ENCODE assay signal across 12 cellular contexts in genomic region chr9:35069020-35069419, GRCh38. TPM values are rescaled to one million over a fixed set of nuclear protein-coding genes. Genes with fewer than 3 reads are reported as not detected.
DNase-seq lines count a peak whose midpoint lies in the region; ATAC-seq and TF ChIP-seq lines count a peak whose summit lies in the region.
"Had no signal": no experiment of that assay in that cellular context is flagged by ENCODE, and none has a peak within 500 bp of the region (broad histone marks: within the 10 kb centered on the region; RNA-seq: fewer than 3 reads in every experiment).

No MANE protein-coding gene starts in this region.

- no peaks in the 10 kb centered on the region for H3K9me3 ChIP-seq in skeletal muscle satellite cell (replicated peaks; ENCODE audit: low read length)

- no peak for DNase-seq in activated T-cell treated with anti-CD3 and anti-CD28 coated beads, Interleukin-2, amount 50 U/mL, for 4 hours
- no peak for DNase-seq in activated T-cell treated with anti-CD3 and anti-CD28 coated beads, Interleukin-2, amount 50 U/mL, for 48 hours
- no peak for DNase-seq in WTC11 (ENCODE audit: low spot score)
- no peak for DNase-seq in glutamatergic neuron
- no peak for DNase-seq in NCI-H1105 (lab: John Stamatoyannopoulos, UW)
- DNase-seq in hepatic stellate cell (ENCODE audit: low spot score) = no peak
- DNase-seq in H4 (ENCODE audit: low spot score) = no peak
- DNase-seq: hippocampal formation, NCI-H2029, small intestine had no signal

- H3K4me1 Mint-ChIP-seq in activated T-cell treated with anti-CD3 and anti-CD28 coated beads, Interleukin-2, amount 50 U/mL, for 4 hours (ENCODE audit: low read depth) = peaks cover 57% of the 10 kb centered on the region
- H3K4me1 Mint-ChIP-seq in WTC11 (peaks cover 24% of the 10 kb centered on the region), glutamatergic neuron (ENCODE audit: low read depth, unreplicated experiment) (peaks cover 27% of the 10 kb centered on the region)

- H3K27ac Mint-ChIP-seq in WTC11 (peak overlapping the region; percentile 40), glutamatergic neuron (ENCODE audit: unreplicated experiment) (no peak overlapping the region)
- H3K27ac Mint-ChIP-seq: dendritic cell treated with granulocyte-macrophage colony-stimulating factor and Interleukin-4, amounts not matched to agents 40 ng/mL and 50 ng/mL, for 4 days had no signal

- H3K27me3 ChIP-seq in skeletal muscle satellite cell (ENCODE audit: control insufficient read depth, insufficient read depth, low read length) = no peaks in the 10 kb centered on the region

- H3K36me3 ChIP-seq in skeletal muscle satellite cell (ENCODE audit: insufficient read depth, low read length) = peaks cover 39% of the 10 kb centered on the region

- CTCF ChIA-PET in WTC11 (lab: Charles Lee) = interaction anchor here (0.6 to 1.1 kb wide), 2 partner anchors 18 to 283 kb away, joined by 3 to 6 read pairs; no protein-coding TSS in a partner anchor

- peaks cover 30% of the 10 kb centered on the region for H3K4me1 ChIP-seq in skeletal muscle satellite cell (ENCODE audit: control insufficient read depth, insufficient read depth, low read length)

- no peaks in the 10 kb centered on the region for H3K27me3 Mint-ChIP-seq in activated T-cell treated with anti-CD3 and anti-CD28 coated beads, Interleukin-2, amount 50 U/mL, for 4 hours (ENCODE audit: low read depth)
- H3K27me3 Mint-ChIP-seq in WTC11 (ENCODE audit: low read depth) = no peaks in the 10 kb centered on the region
- peaks cover 15% of the 10 kb centered on the region for H3K27me3 Mint-ChIP-seq in glutamatergic neuron (ENCODE audit: unreplicated experiment)
- H3K27me3 Mint-ChIP-seq: dendritic cell treated with granulocyte-macrophage colony-stimulating factor and Interleukin-4, amounts not matched to agents 40 ng/mL and 50 ng/mL, for 4 days had no signal

- ATAC-seq in activated T-cell treated with anti-CD3 and anti-CD28 coated beads, Interleukin-2, amount 50 U/mL, for 4 hours = no peak
- ATAC-seq in WTC11 = no peak

- peak overlapping the region; percentile 94 for H3K4me3 Mint-ChIP-seq in activated T-cell treated with anti-CD3 and anti-CD28 coated beads, Interleukin-2, amount 50 U/mL, for 4 hours
- peak overlapping the region; percentile 93; the same call in 1 of the 2 replicates for H3K4me3 Mint-ChIP-seq in WTC11
- H3K4me3 Mint-ChIP-seq in glutamatergic neuron (ENCODE audit: unreplicated experiment) = peak overlapping the region; percentile 68

- no peaks in the 10 kb centered on the region for H3K9me3 Mint-ChIP-seq in activated T-cell treated with anti-CD3 and anti-CD28 coated beads, Interleukin-2, amount 50 U/mL, for 4 hours
- H3K9me3 Mint-ChIP-seq in WTC11 (no peaks in the 10 kb centered on the region), glutamatergic neuron (ENCODE audit: unreplicated experiment) (peaks cover 14% of the 10 kb centered on the region)
- H3K9me3 Mint-ChIP-seq: dendritic cell treated with granulocyte-macrophage colony-stimulating factor and Interleukin-4, amounts not matched to agents 40 ng/mL and 50 ng/mL, for 4 days had no signal

- H3K4me3 ChIP-seq in skeletal muscle satellite cell (ENCODE audit: low read length) = peak overlapping the region; percentile 42

- H3K4me2 ChIP-seq in skeletal muscle satellite cell (ENCODE audit: low read length) = peak overlapping the region; percentile 90

- H3K9ac ChIP-seq in skeletal muscle satellite cell (ENCODE audit: low read depth, low read length) = no peak overlapping the region

- TF ChIP-seq CTCF in WTC11 (IDR thresholded peaks at IDR 0.05) (no peak), glutamatergic neuron (IDR thresholded peaks at IDR 0.05; ENCODE audit: partially characterized antibody, unreplicated experiment) (no peak)

- H3K36me3 Mint-ChIP-seq in activated T-cell treated with anti-CD3 and anti-CD28 coated beads, Interleukin-2, amount 50 U/mL, for 4 hours (ENCODE audit: insufficient read depth) = peaks cover 58% of the 10 kb centered on the region
- H3K36me3 Mint-ChIP-seq in WTC11 (peaks cover 65% of the 10 kb centered on the region), glutamatergic neuron (ENCODE audit: unreplicated experiment) (peaks cover 8% of the 10 kb centered on the region)

- POLR2A ChIA-PET in WTC11 (lab: Charles Lee) = interaction anchor here (0.6 to 0.7 kb wide), 2 partner anchors 38 to 663 kb away, joined by 3 to 4 read pairs; partner anchors contain the start of genes CREB3 and TLN1

TF ChIP-seq in WTC11, 78 proteins besides CTCF, POLR2A, EP300 and RAD21 (continues in another document):
- TF ChIP-seq MAX (CRISPR knock-in tag; IDR thresholded peaks at IDR 0.05) (no peak), NFATC4 (CRISPR knock-in tag; IDR thresholded peaks at IDR 0.05) (no peak), ETV6 (CRISPR knock-in tag; IDR thresholded peaks at IDR 0.05) (no peak), ARID4B (CRISPR knock-in tag; IDR thresholded peaks at IDR 0.05; ENCODE audit: borderline replicate concordance) (no peak)

RNA-seq across cellular contexts. Expression of gene VCP, which starts 3.4 kb away (rescaled TPM):
- total RNA-seq in activated T-cell treated with anti-CD3 and anti-CD28 coated beads, Interleukin-2, amount 50 U/mL, for 4 hours = 100 to 1,000 TPM; 455 to 543 (median 484) TPM
- total RNA-seq in WTC11 (2021) = 305 to 386 TPM (median 329 TPM) in 3 replicates
- 297 TPM for total RNA-seq in glutamatergic neuron (ENCODE audit: unreplicated experiment)
- total RNA-seq in skeletal muscle satellite cell (2012; rRNA removed) = 309 and 346 TPM in 2 replicates
- total RNA-seq in H4 (2014; rRNA removed; shearing (Covaris generic)) = 380 and 386 TPM in 2 replicates

RNA-seq across cellular contexts. Expression of gene FANCG, which starts 10.7 kb away (rescaled TPM):
- 10 to 100 TPM; 40.0 to 62.6 (median 54.4) TPM for total RNA-seq in activated T-cell treated with anti-CD3 and anti-CD28 coated beads, Interleukin-2, amount 50 U/mL, for 4 hours
- total RNA-seq in WTC11 (2021) (80.9 to 108 TPM (median 89.1 TPM) in 3 replicates), glutamatergic neuron (ENCODE audit: unreplicated experiment) (49.0 TPM)
- 26.1 and 32.1 TPM in 2 replicates for total RNA-seq in skeletal muscle satellite cell (2012; rRNA removed)
- 67.6 and 84.0 TPM in 2 replicates for total RNA-seq in H4 (2014; rRNA removed; shearing (Covaris generic))

RNA-seq across cellular contexts. Expression of gene PIGO, which starts 27.4 kb away (rescaled TPM):
- 10 to 100 TPM; 29.0 to 29.7 (median 29.1) TPM for total RNA-seq in activated T-cell treated with anti-CD3 and anti-CD28 coated beads, Interleukin-2, amount 50 U/mL, for 4 hours
- 23.8 to 33.3 TPM (median 31.3 TPM) in 3 replicates for total RNA-seq in WTC11 (2021)
- total RNA-seq in glutamatergic neuron (ENCODE audit: unreplicated experiment) = 19.0 TPM
- 9.9 and 10.9 TPM in 2 replicates for total RNA-seq in skeletal muscle satellite cell (2012; rRNA removed)
- 23.4 and 32.1 TPM in 2 replicates for total RNA-seq in H4 (2014; rRNA removed; shearing (Covaris generic))

RNA-seq across cellular contexts. Expression of gene STOML2, which starts 33.9 kb away (rescaled TPM):
- total RNA-seq in activated T-cell treated with anti-CD3 and anti-CD28 coated beads, Interleukin-2, amount 50 U/mL, for 4 hours = 100 to 1,000 TPM; 270 to 325 (median 289) TPM
- 208 to 214 TPM (median 210 TPM) in 3 replicates for total RNA-seq in WTC11 (2021)
- 73.0 TPM for total RNA-seq in glutamatergic neuron (ENCODE audit: unreplicated experiment)
- total RNA-seq in skeletal muscle satellite cell (2012; rRNA removed) = 216 and 241 TPM in 2 replicates
- total RNA-seq in H4 (2014; rRNA removed; shearing (Covaris generic)) = 131 and 198 TPM in 2 replicates

RNA-seq across cellular contexts. Expression of gene ATOSB, which starts 46.6 kb away (rescaled TPM):
- total RNA-seq in activated T-cell treated with anti-CD3 and anti-CD28 coated beads, Interleukin-2, amount 50 U/mL, for 4 hours = 1 to 10 TPM; 1.8 to 2.8 (median 1.8) TPM
- total RNA-seq in WTC11 (2021) (4.7 to 8.7 TPM (median 5.4 TPM) in 3 replicates), glutamatergic neuron (ENCODE audit: unreplicated experiment) (51.0 TPM)
- 18.8 and 27.1 TPM in 2 replicates for total RNA-seq in skeletal muscle satellite cell (2012; rRNA removed)
- 7.5 and 9.7 TPM in 2 replicates for total RNA-seq in H4 (2014; rRNA removed; shearing (Covaris generic))
